19 cellular contexts compared by ENCODE assay signal in the genomic region with DNA sequence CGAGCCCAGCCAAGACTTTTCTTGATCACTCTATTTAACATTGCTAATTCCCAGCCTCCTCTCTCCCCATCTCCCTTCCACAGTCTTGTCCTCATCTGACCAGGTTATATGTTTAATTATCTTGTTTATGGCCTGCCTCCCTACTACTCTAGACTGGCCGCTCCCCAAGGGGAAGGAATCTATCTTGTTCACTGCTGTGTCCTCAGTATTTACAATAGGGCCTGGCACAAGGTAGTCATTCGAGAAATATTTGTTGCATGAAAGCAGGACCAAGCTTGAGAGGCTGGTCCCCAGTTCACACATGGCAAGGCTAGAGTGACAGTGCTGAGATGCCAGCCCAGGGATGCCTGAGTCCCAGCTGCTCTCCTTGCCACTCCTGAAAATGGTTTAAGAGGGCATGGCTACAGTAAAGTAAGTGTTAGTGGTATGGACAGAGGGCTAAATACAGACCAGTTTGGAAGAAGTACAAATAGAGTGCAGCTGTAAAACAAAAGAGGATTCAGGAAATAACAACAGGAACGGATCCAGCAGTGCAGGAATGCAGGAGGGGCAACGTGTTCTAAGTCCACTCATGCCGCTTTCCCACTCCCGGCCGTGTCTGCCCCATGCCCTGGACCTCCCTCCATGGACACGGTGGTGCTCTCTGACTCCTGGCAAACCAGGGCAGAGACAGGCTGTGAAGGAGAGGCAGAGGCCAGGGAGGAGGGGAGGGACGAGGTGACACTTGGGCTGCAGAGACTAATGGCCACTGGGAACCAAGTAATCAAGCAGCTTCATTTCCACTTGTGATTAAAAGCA.
DNase-seq lines count a peak whose midpoint lies in the region; ATAC-seq and TF ChIP-seq lines count a peak whose summit lies in the region.
"Had no signal": no experiment of that assay in that cellular context is flagged by ENCODE, and none has a peak within 500 bp of the region (broad histone marks: within the 10 kb centered on the region; RNA-seq: fewer than 3 reads in every experiment).

No MANE protein-coding gene starts in this region.

- no peak overlapping the region for H3K4me3 ChIP-seq in CD4-positive, CD25-positive, alpha-beta regulatory T cell (ENCODE audit: low read depth, low read length)
- H3K4me3 ChIP-seq in adipocyte (ENCODE audit: low read length) (no peak overlapping the region), prostate gland (no peak overlapping the region), colonic mucosa (no peak overlapping the region)
- H3K4me3 ChIP-seq: body of pancreas, hepatocyte, pancreas had no signal

- WGBS in prostate gland = 24% methylated on average over 10 of the region's 10 CpGs

- H3K4me3 Mint-ChIP-seq in CD4-positive, CD25-positive, alpha-beta regulatory T cell = no peak overlapping the region
- H3K4me3 Mint-ChIP-seq: activated CD4-positive, alpha-beta T cell treated with anti-CD3 and anti-CD28 coated beads, Interleukin-2, amount 10 ng/mL, durations not matched to agents 7 days and 5 days; stimulated activated naive CD8-positive, alpha-beta T cell treated with anti-CD3 and anti-CD28 coated beads, Interleukin-15, Interleukin-2, amounts not matched to agents 100 ng/mL and 50 ng/mL, for 24 hours had no signal

- H3K27me3 Mint-ChIP-seq in CD4-positive, CD25-positive, alpha-beta regulatory T cell = no peaks in the 10 kb centered on the region
- H3K27me3 Mint-ChIP-seq: activated CD4-positive, alpha-beta T cell treated with anti-CD3 and anti-CD28 coated beads, Interleukin-2, amount 10 ng/mL, durations not matched to agents 7 days and 5 days; stimulated activated naive CD8-positive, alpha-beta T cell treated with anti-CD3 and anti-CD28 coated beads, Interleukin-15, Interleukin-2, amounts not matched to agents 100 ng/mL and 50 ng/mL, for 24 hours had no signal

- H3K9ac ChIP-seq in adipocyte (ENCODE audit: low read length) = no peak overlapping the region
- H3K9ac ChIP-seq in colonic mucosa (ENCODE audit: low read depth in 2 of 2, low read length in 2 of 2) = peak overlapping the region in 1 of 2 donors; percentile 7

- ATAC-seq in CD4-positive, CD25-positive, alpha-beta regulatory T cell (ENCODE audit: low read depth in 2 of 2) = no peak
- ATAC-seq in left lobe of liver = peak; percentile 41
- ATAC-seq: activated naive CD4-positive, alpha-beta T cell treated with anti-CD3 and anti-CD28 coated beads, Interleukin-2, amount 50 U/mL, for 72 hours; body of pancreas had no signal

- H3K4me1 ChIP-seq in CD4-positive, CD25-positive, alpha-beta regulatory T cell (ENCODE audit: control insufficient read depth, insufficient read depth, low read length, poor library complexity, severe bottlenecking) = no peaks in the 10 kb centered on the region
- H3K4me1 ChIP-seq in adipocyte (ENCODE audit: control insufficient read depth, insufficient read depth, low read length) (peaks cover 25% of the 10 kb centered on the region), prostate gland (replicated peaks) (peaks cover 13% of the 10 kb centered on the region), colonic mucosa (no peaks in the 10 kb centered on the region)
- H3K4me1 ChIP-seq: body of pancreas, pancreas had no signal

- peaks cover 25% of the 10 kb centered on the region for H3K36me3 Mint-ChIP-seq in CD4-positive, CD25-positive, alpha-beta regulatory T cell
- H3K36me3 Mint-ChIP-seq: activated naive CD4-positive, alpha-beta T cell treated with anti-CD3 and anti-CD28 coated beads, Interleukin-2, amount 50 U/mL, for 72 hours had no signal

- TF ChIP-seq CTCF in prostate gland (IDR thresholded peaks at IDR 0.05) (no peak), colonic mucosa (IDR thresholded peaks at IDR 0.05) (no peak), GM10248 (IDR thresholded peaks at IDR 0.05; ENCODE audit: control extremely low read depth, extremely low read depth, low read depth, missing control alignments) (no peak)

- peaks cover 13% of the 10 kb centered on the region for H3K36me3 ChIP-seq in CD4-positive, CD25-positive, alpha-beta regulatory T cell (ENCODE audit: control insufficient read depth, insufficient read depth, low read length)
- H3K36me3 ChIP-seq in adipocyte (ENCODE audit: control insufficient read depth, insufficient read depth, low read length, severe bottlenecking) = peaks cover 8% of the 10 kb centered on the region
- no peaks in the 10 kb centered on the region for H3K36me3 ChIP-seq in prostate gland
- no peaks in the 10 kb centered on the region for H3K36me3 ChIP-seq in colonic mucosa

- CTCF ChIA-PET in GM10248 (lab: Yijun Ruan, JAX) = interaction anchor here (1.9 to 2.4 kb wide), 2 partner anchors 12 to 16 kb away, joined by 7 to 14 read pairs; no protein-coding TSS in a partner anchor

- peak overlapping the region in 2 of 3 donors; percentile 9 to 31 for H3K27ac Mint-ChIP-seq in CD4-positive, CD25-positive, alpha-beta regulatory T cell
- H3K27ac Mint-ChIP-seq: activated CD4-positive, alpha-beta T cell treated with anti-CD3 and anti-CD28 coated beads, Interleukin-2, amount 10 ng/mL, durations not matched to agents 7 days and 5 days; stimulated activated naive CD8-positive, alpha-beta T cell treated with anti-CD3 and anti-CD28 coated beads, Interleukin-15, Interleukin-2, amounts not matched to agents 100 ng/mL and 50 ng/mL, for 24 hours had no signal

- no peak overlapping the region for H3K27ac ChIP-seq in CD4-positive, CD25-positive, alpha-beta regulatory T cell (ENCODE audit: insufficient read depth, low read length, poor library complexity, severe bottlenecking)
- peak overlapping the region; percentile 68 to 72 for H3K27ac ChIP-seq in prostate gland
- H3K27ac ChIP-seq in colonic mucosa = no peak overlapping the region
- H3K27ac ChIP-seq: body of pancreas, hepatocyte, pancreas had no signal

- intact Hi-C loops in prostate gland (cut with DNase I) = no loop called here
- intact Hi-C loops in colonic mucosa (cut with DNase I) = no loop called here

- DNase-seq in CD4-positive, CD25-positive, alpha-beta regulatory T cell = no peak
- peak; percentile 26 for DNase-seq in adipocyte (ENCODE audit: low read depth)
- DNase-seq in left lobe of liver (ENCODE audit: low spot score) = no peak
- peak; percentile 62 for DNase-seq in prostate gland (ENCODE audit: low spot score)
- DNase-seq in colonic mucosa = no peak
- no peak for DNase-seq in GM10248 (ENCODE audit: extremely low spot score)
- no peak for DNase-seq in Ammon's horn (ENCODE audit: low spot score)
- DNase-seq in stimulated activated CD4-positive, alpha-beta T cell treated with anti-CD3 and anti-CD28 coated beads, Interleukin-4, amount 100 ng/mL, for 1 hour = no peak
- DNase-seq: activated CD4-positive, alpha-beta T cell treated with anti-CD3 and anti-CD28 coated beads, Interleukin-2, amount 10 ng/mL, durations not matched to agents 7 days and 5 days; activated T-cell treated with anti-CD3 and anti-CD28 coated beads, Interleukin-2, amount 50 U/mL, for 1 hour; body of pancreas; effector CD4-positive, alpha-beta T cell; GDM1; kidney glomerular epithelial cell; NCI-H1436 treated with DMSO at 0.1 percent for 48 hours; pancreas had no signal

- no peaks in the 10 kb centered on the region for H3K27me3 ChIP-seq in CD4-positive, CD25-positive, alpha-beta regulatory T cell (ENCODE audit: control insufficient read depth, insufficient read depth, low read length)
- no peaks in the 10 kb centered on the region for H3K27me3 ChIP-seq in adipocyte (replicated peaks; ENCODE audit: control insufficient read depth, insufficient read depth, low read length)
- H3K27me3 ChIP-seq in prostate gland (replicated peaks; ENCODE audit: insufficient read depth) = no peaks in the 10 kb centered on the region
- H3K27me3 ChIP-seq in colonic mucosa = no peaks in the 10 kb centered on the region
- H3K27me3 ChIP-seq: body of pancreas, hepatocyte, pancreas had no signal

- H3K9me3 Mint-ChIP-seq in CD4-positive, CD25-positive, alpha-beta regulatory T cell = peaks cover 0 to 3% (median 0%) of the 10 kb centered on the region in 7 donors
- H3K9me3 Mint-ChIP-seq: activated CD4-positive, alpha-beta T cell treated with anti-CD3 and anti-CD28 coated beads, Interleukin-2, amount 10 ng/mL, durations not matched to agents 7 days and 5 days; activated naive CD4-positive, alpha-beta T cell treated with anti-CD3 and anti-CD28 coated beads, Interleukin-2, amount 50 U/mL, for 72 hours; stimulated activated naive CD8-positive, alpha-beta T cell treated with anti-CD3 and anti-CD28 coated beads, Interleukin-15, Interleukin-2, amounts not matched to agents 100 ng/mL and 50 ng/mL, for 24 hours had no signal

- POLR2A ChIA-PET in GM10248 (lab: Yijun Ruan, JAX) = no interaction called here

- no peak for TF ChIP-seq POLR2A in prostate gland (IDR thresholded peaks at IDR 0.05)

- no peaks in the 10 kb centered on the region for H3K9me3 ChIP-seq in CD4-positive, CD25-positive, alpha-beta regulatory T cell (ENCODE audit: control insufficient read depth in 2 of 2, low read length in 2 of 2)
- H3K9me3 ChIP-seq in adipocyte (ENCODE audit: control insufficient read depth, low read length) = no peaks in the 10 kb centered on the region
- H3K9me3 ChIP-seq in prostate gland = no peaks in the 10 kb centered on the region
- H3K9me3 ChIP-seq in colonic mucosa = no peaks in the 10 kb centered on the region
- H3K9me3 ChIP-seq: body of pancreas, pancreas had no signal

- peaks cover 0 to 3% (median 0%) of the 10 kb centered on the region in 4 donors for H3K4me1 Mint-ChIP-seq in CD4-positive, CD25-positive, alpha-beta regulatory T cell
- H3K4me1 Mint-ChIP-seq: activated CD4-positive, alpha-beta T cell treated with anti-CD3 and anti-CD28 coated beads, Interleukin-2, amount 10 ng/mL, durations not matched to agents 7 days and 5 days had no signal

Comparison
In these comparisons a context has a peak if more than half of its experiments do, and no peak if none do; other contexts are left out.
1. DNase-seq: peak in adipocyte (single experiment) and prostate gland (single experiment); none in CD4-positive, CD25-positive, alpha-beta regulatory T cell (0 of 3), left lobe of liver (single experiment), colonic mucosa (single experiment), GM10248 (single experiment), Ammon's horn (single experiment) and stimulated activated CD4-positive, alpha-beta T cell treated with anti-CD3 and anti-CD28 coated beads, Interleukin-4, amount 100 ng/mL, for 1 hour (single experiment).
2. H3K27ac ChIP-seq: peak in prostate gland (2 of 2); none in CD4-positive, CD25-positive, alpha-beta regulatory T cell (single experiment) and colonic mucosa (single experiment).